Comparison of ENCODE assay signal across 9 cellular contexts in the genomic region with DNA sequence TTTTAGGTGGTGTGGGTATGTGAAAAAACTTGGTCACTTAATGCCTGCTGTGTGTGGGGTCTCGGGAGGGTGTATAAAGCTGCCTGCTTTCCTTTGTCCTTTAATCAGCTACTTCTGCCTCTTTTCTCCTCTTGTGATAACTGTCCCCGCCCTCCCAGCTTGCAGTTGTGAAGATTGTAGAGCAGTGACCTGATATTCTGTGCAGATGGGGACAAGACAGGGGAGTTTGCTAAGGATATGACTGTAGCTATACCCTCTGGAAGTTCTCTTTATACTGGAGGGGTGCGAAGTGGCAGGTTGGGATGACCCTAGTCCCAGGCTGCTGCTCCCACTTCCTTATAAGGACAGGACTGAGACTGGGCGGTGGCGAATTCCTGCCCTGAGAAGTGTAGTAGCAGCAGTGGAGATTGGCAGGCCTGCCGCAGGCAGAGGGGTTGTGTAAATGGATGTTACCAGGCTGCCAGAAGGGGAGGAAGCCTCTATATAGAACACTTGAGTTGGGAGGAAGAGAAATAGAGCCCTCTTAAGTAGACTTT. TPM values are rescaled to one million over a fixed set of nuclear protein-coding genes. Genes with fewer than 3 reads are reported as not detected.
DNase-seq lines count a peak whose midpoint lies in the region; ATAC-seq, FAIRE-seq and TF ChIP-seq lines count a peak whose summit lies in the region.
"Had no signal": no experiment of that assay in that cellular context is flagged by ENCODE, and none has a peak within 500 bp of the region (broad histone marks: within the 10 kb centered on the region; RNA-seq: fewer than 3 reads in every experiment).

No MANE protein-coding gene starts in this region.

- H3K27me3 ChIP-seq in CD4-positive, alpha-beta T cell (ENCODE audit: control insufficient read depth, insufficient read depth, low read length) = no peaks in the 10 kb centered on the region
- no peaks in the 10 kb centered on the region for H3K27me3 ChIP-seq in keratinocyte (ENCODE audit: control insufficient read depth, extremely low read depth, insufficient read depth, low read length)

- no peaks in the 10 kb centered on the region for H3K9me1 ChIP-seq in keratinocyte (ENCODE audit: control insufficient read depth, extremely low read depth, insufficient read depth, low read length)

- H3K9me3 Mint-ChIP-seq in CD4-positive, alpha-beta T cell = no peaks in the 10 kb centered on the region

- peak overlapping the region; percentile 99 for H3K9ac ChIP-seq in keratinocyte (ENCODE audit: control insufficient read depth, extremely low read depth, insufficient read depth, low read length)

- H4K20me1 ChIP-seq in keratinocyte (ENCODE audit: control insufficient read depth, extremely low read depth, insufficient read depth, low read length) = peaks cover 21% of the 10 kb centered on the region

- no peaks in the 10 kb centered on the region for H3K27me3 Mint-ChIP-seq in CD4-positive, alpha-beta T cell

- peak overlapping the region; percentile 95 for H3K4me2 ChIP-seq in keratinocyte (ENCODE audit: control insufficient read depth, extremely low read depth, insufficient read depth, low read depth, low read length)

- peaks cover 26% of the 10 kb centered on the region for H3K4me1 ChIP-seq in keratinocyte (ENCODE audit: control insufficient read depth, extremely low read depth, insufficient read depth, low read length)

- H2AFZ ChIP-seq in keratinocyte (ENCODE audit: control insufficient read depth, low read length) = no peak overlapping the region

- H3K27ac ChIP-seq in CD4-positive, alpha-beta T cell (ENCODE audit: low read depth, low read length) = peak overlapping the region; percentile 84
- H3K27ac ChIP-seq in keratinocyte (ENCODE audit: control insufficient read depth, insufficient read depth, low read length) (peak overlapping the region; percentile 98), skin epidermis (peak overlapping the region; percentile 82 to 99 (median 97))

- POLR2A ChIA-PET in CD4-positive, alpha-beta T cell (lab: Charles Lee) = interaction anchor here (0.8 to 6.7 kb wide), 10 partner anchors 11 to 157 kb away, joined by 3 to 89 read pairs (median 4); partner anchors contain the start of genes CNPY2, ESYT1, PA2G4 and RNF41
- POLR2A ChIA-PET in HEK293T (lab: Yijun Ruan, JAX) = interaction anchor here (0.7 to 2.4 kb wide), 8 partner anchors 9 to 63 kb away, joined by 3 to 23 read pairs (median 8); partner anchors contain the start of genes ESYT1, RNF41, SMARCC2 and ZC3H10

- no peak for DNase-seq in CD4-positive, alpha-beta T cell
- DNase-seq in HEK293T (ENCODE audit: extremely low spot score) (peak; percentile 53), RPMI7951 (ENCODE audit: low read depth) (peak; percentile 85), cerebellum (ENCODE audit: low spot score) (peak; percentile 65), keratinocyte (ENCODE audit: low read depth, low spot score) (no peak)
- DNase-seq in stimulated activated CD8-positive, alpha-beta memory T cell treated with anti-CD3 and anti-CD28 coated beads, Interleukin-4, amount 100 ng/mL, for 48 hours = no peak

- FAIRE-seq in keratinocyte (lab: Jason Lieb, UNC) = no peak
- FAIRE-seq: TTC549 had no signal

- H3K27ac Mint-ChIP-seq in CD4-positive, alpha-beta T cell = peak overlapping the region; percentile 92

- no peak for TF ChIP-seq CTCF in CD4-positive, alpha-beta T cell (IDR thresholded peaks at IDR 0.05)
- no peak for TF ChIP-seq CTCF in keratinocyte (optimal IDR thresholded peaks at IDR 0.05 in 1 of 3, IDR thresholded peaks at IDR 0.05 in 1 of 3, conservative IDR thresholded peaks at IDR 0.05 in 1 of 3; ENCODE audit: extremely low read depth in 1 of 3, insufficient read depth in 2 of 3, low read length in 3 of 3)

- intact Hi-C loops in CD4-positive, alpha-beta T cell (cut with DNase I, micrococcal nuclease) = loop anchor here in 1 of 2 experiments (1.0 kb wide), 1 partner anchor 31 kb away; the partner anchor contains the start of gene ESYT1

- no peaks in the 10 kb centered on the region for H3K9me3 ChIP-seq in CD4-positive, alpha-beta T cell (ENCODE audit: control insufficient read depth, low read length)
- H3K9me3 ChIP-seq in keratinocyte (ENCODE audit: control insufficient read depth, low read depth, low read length) = no peaks in the 10 kb centered on the region

- peaks cover 35 to 38% of the 10 kb centered on the region in 2 experiments for H3K36me3 ChIP-seq in keratinocyte (ENCODE audit: control insufficient read depth in 2 of 2, extremely low read depth in 1 of 2, insufficient read depth in 2 of 2, low read length in 2 of 2)

- peaks cover 28% of the 10 kb centered on the region for H3K79me2 ChIP-seq in keratinocyte (ENCODE audit: control insufficient read depth, insufficient read depth, low read length)

- H3K4me3 ChIP-seq in keratinocyte (ENCODE audit: control insufficient read depth in 2 of 3, extremely low read depth in 1 of 3, insufficient read depth in 2 of 3, low read depth in 1 of 3, low read length in 3 of 3) (peak overlapping the region; percentile 84 to 98 (median 89)), skin epidermis (peak overlapping the region; percentile 64 to 79 (median 76))

- CTCF ChIA-PET in CD4-positive, alpha-beta T cell (lab: Charles Lee) = interaction anchor here (0.7 to 5.3 kb wide), 4 partner anchors 29 to 107 kb away, joined by 4 to 42 read pairs (median 6); partner anchors contain the start of genes SMARCC2 and ZC3H10
- CTCF ChIA-PET in HEK293T (lab: Yijun Ruan, JAX) = no interaction called here

- peak overlapping the region; percentile 96 for H3K4me3 Mint-ChIP-seq in CD4-positive, alpha-beta T cell

- dilution Hi-C loops in keratinocyte (cut with MboI; ENCODE audit: extremely low pct_ligation_motif_present, low sequenced_read_pairs) = no loop called here

- peaks cover 40% of the 10 kb centered on the region for H3K4me1 Mint-ChIP-seq in CD4-positive, alpha-beta T cell (ENCODE audit: low read depth)

- no peak for ATAC-seq in CD4-positive, alpha-beta T cell (ENCODE audit: poor library complexity)
- no peak for ATAC-seq in GM18870 (IDR thresholded peaks at IDR 0.05; ENCODE audit: unreplicated experiment)

- peaks cover 57% of the 10 kb centered on the region for H3K36me3 Mint-ChIP-seq in CD4-positive, alpha-beta T cell (ENCODE audit: low read depth)

RNA-seq across cellular contexts. Expression of gene MYL6, which starts 0.8 kb away (rescaled TPM):
- total RNA-seq in CD4-positive, alpha-beta T cell = 100 to 1,000 TPM; 670 to 673 TPM
- 3,182 and 3,310 TPM in 2 replicates for total RNA-seq in RPMI7951 (2014; rRNA removed; shearing (Covaris generic))
- 332 TPM for total RNA-seq in cerebellum
- polyA plus RNA-seq in keratinocyte = 3,666 to 4,542 TPM (median 4,521 TPM) in 3 replicates
- 3,303 TPM for polyA plus RNA-seq in keratinocyte (2011; ENCODE audit: low read depth)
- polyA plus RNA-seq in keratinocyte (2011; cell fraction: cytosol; rRNA removed) = 4,238 and 5,249 TPM in 2 replicates
- 2,592 and 2,714 TPM in 2 replicates for polyA plus RNA-seq in keratinocyte (2011; cell fraction: nucleus; rRNA removed)
- 2,021 and 2,926 TPM in 2 replicates for polyA plus RNA-seq in keratinocyte (2012; ENCODE audit: low replicate concordance)
- 862 to 923 TPM (median 864 TPM) in 3 replicates for polyA minus RNA-seq in keratinocyte
- polyA minus RNA-seq in keratinocyte (2011; cell fraction: cytosol; rRNA and poly(A)+ RNA removed) = 780 TPM
- 337 and 450 TPM in 2 replicates for polyA minus RNA-seq in keratinocyte (2011; cell fraction: nucleus; rRNA and poly(A)+ RNA removed)

RNA-seq across cellular contexts. Expression of gene MYL6B, which starts 6.6 kb away (rescaled TPM):
- 1 to 10 TPM; 6.2 to 6.4 TPM for total RNA-seq in CD4-positive, alpha-beta T cell
- 62.7 and 64.5 TPM in 2 replicates for total RNA-seq in RPMI7951 (2014; rRNA removed; shearing (Covaris generic))
- 39.5 TPM for total RNA-seq in cerebellum
- polyA plus RNA-seq in keratinocyte = 42.3 to 44.9 TPM (median 44.9 TPM) in 3 replicates
- polyA plus RNA-seq in keratinocyte (2011; ENCODE audit: low read depth) = 13.2 TPM
- 27.5 and 46.7 TPM in 2 replicates for polyA plus RNA-seq in keratinocyte (2011; cell fraction: cytosol; rRNA removed)
- 15.4 and 19.3 TPM in 2 replicates for polyA plus RNA-seq in keratinocyte (2011; cell fraction: nucleus; rRNA removed)
- polyA plus RNA-seq in keratinocyte (2012; ENCODE audit: low replicate concordance) = 10.7 and 62.3 TPM in 2 replicates
- 15.8 to 39.8 TPM (median 21.1 TPM) in 3 replicates for polyA minus RNA-seq in keratinocyte
- polyA minus RNA-seq in keratinocyte (2011; cell fraction: cytosol; rRNA and poly(A)+ RNA removed) = 25.9 TPM
- 3.8 and 4.3 TPM in 2 replicates for polyA minus RNA-seq in keratinocyte (2011; cell fraction: nucleus; rRNA and poly(A)+ RNA removed)

RNA-seq across cellular contexts. Expression of gene SMARCC2, which starts 30.3 kb away (rescaled TPM):
- total RNA-seq in CD4-positive, alpha-beta T cell = 100 to 1,000 TPM; 104 to 109 TPM
- 29.8 and 35.7 TPM in 2 replicates for total RNA-seq in RPMI7951 (2014; rRNA removed; shearing (Covaris generic))
- 96.5 TPM for total RNA-seq in cerebellum
- 23.3 to 37.6 TPM (median 32.5 TPM) in 3 replicates for polyA plus RNA-seq in keratinocyte
- 15.0 TPM for polyA plus RNA-seq in keratinocyte (2011; ENCODE audit: low read depth)
- polyA plus RNA-seq in keratinocyte (2011; cell fraction: cytosol; rRNA removed) = 20.2 and 21.8 TPM in 2 replicates
- polyA plus RNA-seq in keratinocyte (2011; cell fraction: nucleus; rRNA removed) = 81.6 and 83.5 TPM in 2 replicates
- 15.7 and 30.9 TPM in 2 replicates for polyA plus RNA-seq in keratinocyte (2012; ENCODE audit: low replicate concordance)
- 28.8 to 59.6 TPM (median 38.5 TPM) in 3 replicates for polyA minus RNA-seq in keratinocyte
- polyA minus RNA-seq in keratinocyte (2011; cell fraction: cytosol; rRNA and poly(A)+ RNA removed) = 33.2 TPM
- polyA minus RNA-seq in keratinocyte (2011; cell fraction: nucleus; rRNA and poly(A)+ RNA removed) = 59.7 and 65.7 TPM in 2 replicates

RNA-seq across cellular contexts. Expression of gene ESYT1, which starts 30.9 kb away (rescaled TPM):
- 10 to 100 TPM; 88.5 to 90.3 TPM for total RNA-seq in CD4-positive, alpha-beta T cell
- 179 and 193 TPM in 2 replicates for total RNA-seq in RPMI7951 (2014; rRNA removed; shearing (Covaris generic))
- total RNA-seq in cerebellum = 32.2 TPM
- polyA plus RNA-seq in keratinocyte = 140 to 205 TPM (median 141 TPM) in 3 replicates
- 14.0 TPM for polyA plus RNA-seq in keratinocyte (2011; ENCODE audit: low read depth)
- 64.9 and 65.2 TPM in 2 replicates for polyA plus RNA-seq in keratinocyte (2011; cell fraction: cytosol; rRNA removed)
- 375 and 378 TPM in 2 replicates for polyA plus RNA-seq in keratinocyte (2011; cell fraction: nucleus; rRNA removed)
- polyA plus RNA-seq in keratinocyte (2012; ENCODE audit: low replicate concordance) = 47.7 and 113 TPM in 2 replicates
- 263 to 371 TPM (median 328 TPM) in 3 replicates for polyA minus RNA-seq in keratinocyte
- 167 TPM for polyA minus RNA-seq in keratinocyte (2011; cell fraction: cytosol; rRNA and poly(A)+ RNA removed)
- polyA minus RNA-seq in keratinocyte (2011; cell fraction: nucleus; rRNA and poly(A)+ RNA removed) = 386 and 463 TPM in 2 replicates

RNA-seq across cellular contexts. Expression of gene ZC3H10, which starts 40.9 kb away (rescaled TPM):
- total RNA-seq in CD4-positive, alpha-beta T cell = 1 to 10 TPM; 6.3 to 8.9 TPM
- 3.1 and 3.3 TPM in 2 replicates for total RNA-seq in RPMI7951 (2014; rRNA removed; shearing (Covaris generic))
- 9.4 TPM for total RNA-seq in cerebellum
- 0.81 to 1.0 TPM (median 0.85 TPM) in 3 replicates for polyA plus RNA-seq in keratinocyte
- 0.89 TPM for polyA plus RNA-seq in keratinocyte (2011; ENCODE audit: low read depth)
- 0.43 and 0.44 TPM in 2 replicates for polyA plus RNA-seq in keratinocyte (2011; cell fraction: cytosol; rRNA removed)
- 1.1 and 1.2 TPM in 2 replicates for polyA plus RNA-seq in keratinocyte (2011; cell fraction: nucleus; rRNA removed)
- 1.0 and 1.2 TPM in 2 replicates for polyA plus RNA-seq in keratinocyte (2012; ENCODE audit: low replicate concordance)
- 0.96 to 3.8 TPM (median 3.7 TPM) in 3 replicates for polyA minus RNA-seq in keratinocyte
- 0.58 TPM for polyA minus RNA-seq in keratinocyte (2011; cell fraction: cytosol; rRNA and poly(A)+ RNA removed)
- polyA minus RNA-seq in keratinocyte (2011; cell fraction: nucleus; rRNA and poly(A)+ RNA removed) = 0.95 and 1.2 TPM in 2 replicates

Comparison
In these comparisons a context has a peak if more than half of its experiments do, and no peak if none do; other contexts are left out.
1. DNase-seq: peak in HEK293T (single experiment), RPMI7951 (single experiment) and cerebellum (single experiment); none in CD4-positive, alpha-beta T cell (0 of 10), keratinocyte (single experiment) and stimulated activated CD8-positive, alpha-beta memory T cell treated with anti-CD3 and anti-CD28 coated beads, Interleukin-4, amount 100 ng/mL, for 48 hours (single experiment).
2. Peak in every context shown above with its lines, with median percentiles within 50 percentile points of each other: H3K27ac ChIP-seq.